17 cellular contexts compared by ENCODE assay signal in genomic region chr19:44092108-44092507, GRCh38. TPM values are rescaled to one million over a fixed set of nuclear protein-coding genes. Genes with fewer than 3 reads are reported as not detected.
DNase-seq lines count a peak whose midpoint lies in the region; ATAC-seq and TF ChIP-seq lines count a peak whose summit lies in the region.
"Had no signal": no experiment of that assay in that cellular context is flagged by ENCODE, and none has a peak within 500 bp of the region (broad histone marks: within the 10 kb centered on the region; RNA-seq: fewer than 3 reads in every experiment).

No MANE protein-coding gene starts in this region.

- no peak overlapping the region for H3K27ac ChIP-seq in CD4-positive, alpha-beta T cell (ENCODE audit: low read depth, low read length)
- H3K27ac ChIP-seq in HEK293 (ENCODE audit: extremely low read depth, low read depth, low read length) (no peak overlapping the region), prostate gland (no peak overlapping the region)
- H3K27ac ChIP-seq: BLaER1 had no signal

- intact Hi-C loops in CD4-positive, alpha-beta T cell (cut with DNase I, micrococcal nuclease) = loop anchor here in 1 of 2 experiments (5.0 kb wide), 7 partner anchors 40 to 265 kb away; partner anchors contain the start of genes ZNF155, ZNF223, ZNF230 and ZNF234
- intact Hi-C loops in prostate gland (cut with DNase I) = loop anchor here (10.0 kb wide), 1 partner anchor 87 kb away; the partner anchor contains the start of gene ZNF230

- POLR2A ChIA-PET in CD4-positive, alpha-beta T cell (lab: Charles Lee) = no interaction called here
- POLR2A ChIA-PET in HEK293 (lab: Yijun Ruan, JAX) = interaction anchor here (2.4 kb wide), 1 partner anchor 157 kb away, joined by 5 read pairs; the partner anchor contains the start of gene ZNF45

- ATAC-seq in CD4-positive, alpha-beta T cell (ENCODE audit: poor library complexity) = no peak
- ATAC-seq in HG03095 (IDR thresholded peaks at IDR 0.05; ENCODE audit: unreplicated experiment) = no peak
- ATAC-seq: CD8-positive, alpha-beta T cell had no signal

- TF ChIP-seq POLR2A in prostate gland (IDR thresholded peaks at IDR 0.05) = no peak

- no peaks in the 10 kb centered on the region for H3K27me3 Mint-ChIP-seq in CD4-positive, alpha-beta T cell
- no peaks in the 10 kb centered on the region for H3K27me3 Mint-ChIP-seq in osteocyte (ENCODE audit: unreplicated experiment)
- H3K27me3 Mint-ChIP-seq: CD4-positive, CD25-positive, alpha-beta regulatory T cell had no signal

- CTCF ChIA-PET in CD4-positive, alpha-beta T cell (lab: Charles Lee) = no interaction called here
- CTCF ChIA-PET in HEK293 (lab: Yijun Ruan, JAX) = no interaction called here

- peaks cover 13% of the 10 kb centered on the region for H3K4me1 Mint-ChIP-seq in CD4-positive, alpha-beta T cell (ENCODE audit: low read depth)
- peaks cover 13% of the 10 kb centered on the region for H3K4me1 Mint-ChIP-seq in osteocyte (ENCODE audit: unreplicated experiment)

- H3K36me3 ChIP-seq in HEK293 (ENCODE audit: control insufficient read depth in 2 of 2, insufficient read depth in 1 of 2, low read length in 2 of 2) = peaks cover 7 to 40% of the 10 kb centered on the region in 2 experiments
- no peaks in the 10 kb centered on the region for H3K36me3 ChIP-seq in prostate gland
- H3K36me3 ChIP-seq: BE2C had no signal

- no peaks in the 10 kb centered on the region for H3K27me3 ChIP-seq in CD4-positive, alpha-beta T cell (ENCODE audit: control insufficient read depth, insufficient read depth, low read length)
- no peaks in the 10 kb centered on the region for H3K27me3 ChIP-seq in prostate gland (replicated peaks; ENCODE audit: insufficient read depth)
- H3K27me3 ChIP-seq: BE2C, BLaER1 had no signal

- no peak for TF ChIP-seq CTCF in CD4-positive, alpha-beta T cell (IDR thresholded peaks at IDR 0.05)
- no peak for TF ChIP-seq CTCF in HEK293 (tag by site-specific recombination; IDR thresholded peaks at IDR 0.05)
- no peak for TF ChIP-seq CTCF in osteocyte (IDR thresholded peaks at IDR 0.05)
- no peak for TF ChIP-seq CTCF in prostate gland (IDR thresholded peaks at IDR 0.05)

- H3K4me3 ChIP-seq in HEK293 (ENCODE audit: low read depth, low read length) (no peak overlapping the region), prostate gland (no peak overlapping the region)
- H3K4me3 ChIP-seq: BLaER1 had no signal

- peaks cover under 1% of the 10 kb centered on the region for H3K9me3 Mint-ChIP-seq in CD4-positive, alpha-beta T cell
- peaks cover under 1% of the 10 kb centered on the region for H3K9me3 Mint-ChIP-seq in osteocyte (ENCODE audit: unreplicated experiment)
- H3K9me3 Mint-ChIP-seq: CD8-positive, alpha-beta T cell had no signal

- peak overlapping the region; percentile 69 for H3K4me3 Mint-ChIP-seq in CD4-positive, alpha-beta T cell
- no peak overlapping the region for H3K4me3 Mint-ChIP-seq in osteocyte (ENCODE audit: unreplicated experiment)

- WGBS in prostate gland = 52% methylated on average over 4 of the region's 4 CpGs

- H3K9me3 ChIP-seq in CD4-positive, alpha-beta T cell (ENCODE audit: control insufficient read depth, low read length) = no peaks in the 10 kb centered on the region
- H3K9me3 ChIP-seq in HEK293 (ENCODE audit: control insufficient read depth, insufficient read depth, low read depth, low read length) (peaks cover 2% of the 10 kb centered on the region), prostate gland (no peaks in the 10 kb centered on the region)
- H3K9me3 ChIP-seq: BE2C, BLaER1, Caco-2 had no signal

- H3K36me3 Mint-ChIP-seq in CD4-positive, alpha-beta T cell (ENCODE audit: low read depth) = peaks cover 46% of the 10 kb centered on the region
- H3K36me3 Mint-ChIP-seq in osteocyte (ENCODE audit: unreplicated experiment) = peaks cover 15% of the 10 kb centered on the region

- H3K27ac Mint-ChIP-seq in CD4-positive, alpha-beta T cell = no peak overlapping the region
- no peak overlapping the region for H3K27ac Mint-ChIP-seq in osteocyte (ENCODE audit: unreplicated experiment)
- H3K27ac Mint-ChIP-seq: CD8-positive, alpha-beta T cell had no signal

- H3K4me1 ChIP-seq in HEK293 (ENCODE audit: control insufficient read depth, insufficient read depth, low read length) (peaks cover 19% of the 10 kb centered on the region; the same call in 1 of the 2 replicates), prostate gland (replicated peaks) (no peaks in the 10 kb centered on the region)
- H3K4me1 ChIP-seq: BE2C, Caco-2 had no signal

- no peak for DNase-seq in CD4-positive, alpha-beta T cell
- DNase-seq in osteocyte (ENCODE audit: extremely low spot score, unreplicated experiment) = peak; percentile 57
- no peak for DNase-seq in prostate gland (ENCODE audit: low spot score)
- no peak for DNase-seq in hippocampal formation (lab: John Stamatoyannopoulos, UW)
- DNase-seq: 8988T; ACHN; BE2C; C1 segment of cervical spinal cord; Caco-2; Calu3; CD4-positive, CD25-positive, alpha-beta regulatory T cell; CD8-positive, alpha-beta T cell; DMS79 treated with DMSO at 0.1 percent for 48 hours; GF-D8 had no signal

TF ChIP-seq in HEK293, 187 proteins besides CTCF, POLR2A, EP300 and RAD21:
- TF ChIP-seq ZNF132 (tag by site-specific recombination; IDR thresholded peaks at IDR 0.05; ENCODE audit: borderline replicate concordance) (no peak), ZNF768 (tag by site-specific recombination; IDR thresholded peaks at IDR 0.05) (0 out of 2 replicates have a peak, but pooled peaks have one; percentile 11)

RNA-seq across cellular contexts. Expression of gene ZNF224, which starts 2.1 kb away (rescaled TPM):
- total RNA-seq in CD4-positive, alpha-beta T cell = 10 to 100 TPM; 21.3 to 23.9 TPM
- total RNA-seq in osteocyte (29.6 and 30.2 TPM in 2 replicates), prostate gland (10 to 100 TPM; 15.7 to 27.4 TPM)

RNA-seq across cellular contexts. Expression of gene ZNF284, which starts 20.1 kb away (rescaled TPM):
- total RNA-seq in CD4-positive, alpha-beta T cell = 1 to 10 TPM in 1 of 2 experiments, under 1 TPM in 1; 0.92 to 1.2 TPM
- total RNA-seq in osteocyte = 3.8 and 4.9 TPM in 2 replicates
- total RNA-seq in prostate gland = 1 to 10 TPM; 1.3 to 1.8 TPM

RNA-seq across cellular contexts. Expression of gene ZNF225, which starts 21.1 kb away (rescaled TPM):
- total RNA-seq in CD4-positive, alpha-beta T cell = under 1 TPM; 0.71 to 0.73 TPM
- total RNA-seq in osteocyte = 6.1 and 7.9 TPM in 2 replicates
- total RNA-seq in prostate gland = 1 to 10 TPM; 3.0 to 4.9 TPM

RNA-seq across cellular contexts. Expression of gene ZNF223, which starts 40.3 kb away (rescaled TPM):
- total RNA-seq in CD4-positive, alpha-beta T cell = 1 to 10 TPM in 1 of 2 experiments, under 1 TPM in 1; 0.67 to 1.1 TPM
- total RNA-seq in osteocyte (5.3 and 8.5 TPM in 2 replicates), prostate gland (10 to 100 TPM in 1 of 2 donors, 1 to 10 TPM in 1; 9.1 to 10.6 TPM)

RNA-seq across cellular contexts. Expression of gene ZNF234, which starts 49.2 kb away (rescaled TPM):
- 1 to 10 TPM; 1.4 to 1.6 TPM for total RNA-seq in CD4-positive, alpha-beta T cell
- total RNA-seq in osteocyte (17.4 and 19.3 TPM in 2 replicates), prostate gland (1 to 10 TPM; 5.6 to 7.0 TPM)
